7 cellular contexts compared by ENCODE assay signal in genomic region chr11:61962213-61963015, GRCh38. TPM values are rescaled to one million over a fixed set of nuclear protein-coding genes. Genes with fewer than 3 reads are reported as not detected.
DNase-seq lines count a peak whose midpoint lies in the region.
"Had no signal": no experiment of that assay in that cellular context is flagged by ENCODE, and none has a peak within 500 bp of the region (broad histone marks: within the 10 kb centered on the region; RNA-seq: fewer than 3 reads in every experiment).

No MANE protein-coding gene starts in this region.

- CTCF ChIA-PET in activated CD4-positive, alpha-beta memory T cell treated with anti-CD3 and anti-CD28 coated beads, Interleukin-2, amount 10 ng/mL, durations not matched to agents 7 days and 5 days (lab: Charles Lee), result interaction anchor here (1.2 to 1.9 kb wide), 4 partner anchors 14 to 146 kb away, joined by 3 to 8 read pairs (median 5); no protein-coding TSS in a partner anchor

- no peak overlapping the region for H2BK15ac ChIP-seq in mesenchymal stem cell (ENCODE audit: low read depth, poor library complexity, severe bottlenecking)

- H3K23ac ChIP-seq in mesenchymal stem cell (ENCODE audit: low read length in 2 of 2), result no peak overlapping the region

- peak overlapping the region; percentile 56 for H3K27ac ChIP-seq in mesenchymal stem cell (ENCODE audit: low read length, poor library complexity, severe bottlenecking)

- H3K9me3 Mint-ChIP-seq in activated CD4-positive, alpha-beta memory T cell treated with anti-CD3 and anti-CD28 coated beads, Interleukin-2, amount 10 ng/mL, durations not matched to agents 7 days and 5 days, result no peaks in the 10 kb centered on the region

- no peak overlapping the region for H3K14ac ChIP-seq in mesenchymal stem cell (ENCODE audit: low read length in 2 of 2)

- no peak overlapping the region for H3K4me2 ChIP-seq in mesenchymal stem cell (ENCODE audit: low read length, poor library complexity, severe bottlenecking)

- peak overlapping the region; percentile 99 for H3K9ac ChIP-seq in mesenchymal stem cell (ENCODE audit: low read length)

- peaks cover 19 to 62% of the 10 kb centered on the region in 2 experiments for H3K36me3 ChIP-seq in mesenchymal stem cell (ENCODE audit: control insufficient read depth in 1 of 2, insufficient read depth in 2 of 2, low read depth in 1 of 2, low read length in 2 of 2)

- no peak overlapping the region for H3K4me3 ChIP-seq in mesenchymal stem cell (ENCODE audit: insufficient read depth in 1 of 2, low read depth in 1 of 2, low read length in 2 of 2)

- no peak overlapping the region for H3K18ac ChIP-seq in mesenchymal stem cell (ENCODE audit: low read depth in 1 of 2, low read length in 2 of 2)

- no peaks in the 10 kb centered on the region for H3K9me3 ChIP-seq in mesenchymal stem cell (ENCODE audit: control insufficient read depth, low read length)

- no peak overlapping the region for H4K91ac ChIP-seq in mesenchymal stem cell (ENCODE audit: low read length)

- 85% methylated on average over 10 of the region's 12 CpGs for WGBS in mesenchymal stem cell

- H2AFZ ChIP-seq in mesenchymal stem cell (ENCODE audit: low read depth, low read length), result no peak overlapping the region

- no peaks in the 10 kb centered on the region for H3K27me3 Mint-ChIP-seq in activated CD4-positive, alpha-beta memory T cell treated with anti-CD3 and anti-CD28 coated beads, Interleukin-2, amount 10 ng/mL, durations not matched to agents 7 days and 5 days

- H3K4me3 Mint-ChIP-seq in activated CD4-positive, alpha-beta memory T cell treated with anti-CD3 and anti-CD28 coated beads, Interleukin-2, amount 10 ng/mL, durations not matched to agents 7 days and 5 days, result no peak overlapping the region

- H3K27ac Mint-ChIP-seq in activated CD4-positive, alpha-beta memory T cell treated with anti-CD3 and anti-CD28 coated beads, Interleukin-2, amount 10 ng/mL, durations not matched to agents 7 days and 5 days, result peak overlapping the region; percentile 21

- POLR2A ChIA-PET in activated CD4-positive, alpha-beta memory T cell treated with anti-CD3 and anti-CD28 coated beads, Interleukin-2, amount 10 ng/mL, durations not matched to agents 7 days and 5 days (lab: Charles Lee), result interaction anchor here (0.6 to 1.2 kb wide), 3 partner anchors 10 to 62 kb away, joined by 3 to 4 read pairs (median 3); no protein-coding TSS in a partner anchor

- H2BK12ac ChIP-seq in mesenchymal stem cell (ENCODE audit: low read length in 2 of 2), result no peak overlapping the region

- peak overlapping the region; percentile 66 for H2AK5ac ChIP-seq in mesenchymal stem cell (ENCODE audit: low read length, severe bottlenecking)

- H3K4me1 ChIP-seq in mesenchymal stem cell (ENCODE audit: control insufficient read depth, insufficient read depth, low read depth, low read length), result peaks cover 23% of the 10 kb centered on the region

- H4K8ac ChIP-seq in mesenchymal stem cell (ENCODE audit: low read length), result peak overlapping the region; percentile 27

- DNase-seq in AG20443 (ENCODE audit: low spot score) (peak; percentile 21), mesenchymal stem cell (peak; percentile 65), ureter (ENCODE audit: low spot score) (no peak), GM03348 (ENCODE audit: low spot score) (no peak)
- no peak for DNase-seq in activated CD4-positive, alpha-beta memory T cell treated with anti-CD3 and anti-CD28 coated beads, Interleukin-2, amount 10 ng/mL, durations not matched to agents 7 days and 5 days
- DNase-seq in activated CD4-positive, CD25-positive, alpha-beta regulatory T cell (lab: John Stamatoyannopoulos, UW), result no peak
- DNase-seq: SHP77 treated with DMSO at 0.1 percent for 48 hours had no signal

- peaks cover 41% of the 10 kb centered on the region for H3K36me3 Mint-ChIP-seq in activated CD4-positive, alpha-beta memory T cell treated with anti-CD3 and anti-CD28 coated beads, Interleukin-2, amount 10 ng/mL, durations not matched to agents 7 days and 5 days (ENCODE audit: low read depth)

- no peaks in the 10 kb centered on the region for H3K27me3 ChIP-seq in mesenchymal stem cell (ENCODE audit: control insufficient read depth in 1 of 2, insufficient read depth in 1 of 2, low read length in 2 of 2)

- peaks cover 2% of the 10 kb centered on the region for H3K79me1 ChIP-seq in mesenchymal stem cell (replicated peaks; ENCODE audit: low read length, poor library complexity, severe bottlenecking)

- H2BK120ac ChIP-seq in mesenchymal stem cell (ENCODE audit: low read depth, low read length), result no peak overlapping the region

- H3K4me1 Mint-ChIP-seq in activated CD4-positive, alpha-beta memory T cell treated with anti-CD3 and anti-CD28 coated beads, Interleukin-2, amount 10 ng/mL, durations not matched to agents 7 days and 5 days, result peaks cover 34% of the 10 kb centered on the region

- H2BK5ac ChIP-seq in mesenchymal stem cell (ENCODE audit: low read depth, low read length, poor library complexity, severe bottlenecking), result no peak overlapping the region

- no peak overlapping the region for H3K4ac ChIP-seq in mesenchymal stem cell (ENCODE audit: low read depth in 1 of 2, low read length in 2 of 2)

RNA-seq across cellular contexts. Expression of gene FTH1, which starts 5.0 kb away (rescaled TPM):
- 1,000 to 10,000 TPM; 1,164 to 1,189 TPM for total RNA-seq in activated CD4-positive, alpha-beta memory T cell treated with anti-CD3 and anti-CD28 coated beads, Interleukin-2, amount 10 ng/mL, durations not matched to agents 7 days and 5 days
- 3,841 TPM for polyA plus RNA-seq in mesenchymal stem cell (2013, experiment 1 of 2)
- 3,893 TPM for polyA plus RNA-seq in mesenchymal stem cell (2013, experiment 2 of 2)
- 2,368 TPM for total RNA-seq in ureter

RNA-seq across cellular contexts. Expression of gene BEST1, which starts 12.3 kb away (rescaled TPM):
- total RNA-seq in activated CD4-positive, alpha-beta memory T cell treated with anti-CD3 and anti-CD28 coated beads, Interleukin-2, amount 10 ng/mL, durations not matched to agents 7 days and 5 days, result under 1 TPM; 0.25 to 0.30 TPM
- polyA plus RNA-seq in mesenchymal stem cell (2013, experiment 1 of 2), result 2.9 TPM
- polyA plus RNA-seq in mesenchymal stem cell (2013, experiment 2 of 2), result 2.6 TPM
- total RNA-seq in ureter, result 9.4 TPM

RNA-seq across cellular contexts. Expression of gene RAB3IL1, which starts 45.0 kb away (rescaled TPM):
- total RNA-seq in activated CD4-positive, alpha-beta memory T cell treated with anti-CD3 and anti-CD28 coated beads, Interleukin-2, amount 10 ng/mL, durations not matched to agents 7 days and 5 days, result not detected
- polyA plus RNA-seq in mesenchymal stem cell (2013, experiment 1 of 2), result 10.9 TPM
- polyA plus RNA-seq in mesenchymal stem cell (2013, experiment 2 of 2), result 10.4 TPM
- 14.9 TPM for total RNA-seq in ureter

Comparison
In these comparisons a context has a peak if more than half of its experiments do, and no peak if none do; other contexts are left out.
1. DNase-seq: peak in AG20443 (single experiment) and mesenchymal stem cell (single experiment); none in activated CD4-positive, alpha-beta memory T cell treated with anti-CD3 and anti-CD28 coated beads, Interleukin-2, amount 10 ng/mL, durations not matched to agents 7 days and 5 days (single experiment), ureter (single experiment), GM03348 (single experiment) and activated CD4-positive, CD25-positive, alpha-beta regulatory T cell (0 of 4).
2. RNA of gene RAB3IL1, which starts 45.0 kb away (total RNA-seq): 14.9 TPM in ureter (single experiment); not detected in activated CD4-positive, alpha-beta memory T cell treated with anti-CD3 and anti-CD28 coated beads, Interleukin-2, amount 10 ng/mL, durations not matched to agents 7 days and 5 days; every median in the first group is over 10 times any median in the second.